25 cellular contexts compared by ENCODE assay signal in the genomic region with DNA sequence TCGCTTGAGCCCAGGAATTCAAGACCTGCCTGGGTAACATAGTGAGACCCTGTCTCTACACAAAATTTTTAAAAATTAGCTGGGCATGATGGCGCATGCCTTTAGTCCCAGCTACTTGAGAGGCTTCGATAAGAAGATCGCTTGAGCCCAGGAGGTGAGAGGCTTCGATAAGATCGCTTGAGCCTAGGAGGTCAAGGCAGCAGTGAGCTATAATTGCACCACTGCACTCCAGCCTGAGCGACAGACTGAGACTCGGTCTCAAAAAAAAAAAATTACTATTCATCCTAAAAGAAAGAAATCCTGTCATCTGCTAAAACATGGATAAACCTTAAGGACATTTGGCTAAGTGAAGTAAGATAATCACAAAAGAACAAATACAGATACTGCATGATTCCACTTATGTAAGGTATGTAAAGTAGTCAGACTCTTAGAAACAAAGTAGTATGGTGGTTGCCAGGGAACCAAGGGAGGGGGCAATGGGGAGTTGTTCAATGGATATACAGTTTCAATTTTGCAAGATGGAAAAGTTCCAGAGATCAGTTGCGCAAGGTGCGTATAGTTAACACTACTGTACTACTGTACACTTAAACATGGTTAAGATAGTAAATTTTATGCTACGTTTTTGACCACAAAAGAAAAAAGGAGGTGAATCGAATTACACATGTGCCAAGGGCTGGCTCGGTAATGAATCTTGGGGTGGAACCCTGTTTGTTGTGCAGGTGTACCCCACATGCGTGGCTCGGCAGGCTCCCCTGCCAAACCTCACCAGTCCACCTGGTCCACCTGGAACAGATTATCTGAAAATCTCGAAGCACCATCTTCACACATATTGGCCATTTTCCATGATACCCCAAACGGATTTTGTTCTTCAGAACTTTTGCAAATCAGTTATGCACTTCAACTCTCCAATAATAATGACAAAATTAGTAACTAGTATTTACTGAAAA. TPM values are rescaled to one million over a fixed set of nuclear protein-coding genes. Genes with fewer than 3 reads are reported as not detected.
DNase-seq lines count a peak whose midpoint lies in the region; ATAC-seq, FAIRE-seq and TF ChIP-seq lines count a peak whose summit lies in the region.
"Had no signal": no experiment of that assay in that cellular context is flagged by ENCODE, and none has a peak within 500 bp of the region (broad histone marks: within the 10 kb centered on the region; RNA-seq: fewer than 3 reads in every experiment).

No MANE protein-coding gene starts in this region.

- no peaks in the 10 kb centered on the region for H3K36me3 ChIP-seq in SK-N-MC (ENCODE audit: insufficient read depth, low read length)
- no peaks in the 10 kb centered on the region for H3K36me3 ChIP-seq in keratinocyte (ENCODE audit: control insufficient read depth in 2 of 2, extremely low read depth in 1 of 2, insufficient read depth in 2 of 2, low read length in 2 of 2)
- H3K36me3 ChIP-seq in GM23338 (ENCODE audit: insufficient read depth): no peaks in the 10 kb centered on the region
- H3K36me3 ChIP-seq: thoracic aorta had no signal

- TF ChIP-seq POLR2A in NB4 (IDR thresholded peaks at IDR 0.05; ENCODE audit: extremely low read depth, insufficient read length): no peak

- TF ChIP-seq CTCF in NB4 (IDR thresholded peaks at IDR 0.05; ENCODE audit: low read depth, low read length) (no peak), keratinocyte (optimal IDR thresholded peaks at IDR 0.05 in 1 of 3, IDR thresholded peaks at IDR 0.05 in 1 of 3, conservative IDR thresholded peaks at IDR 0.05 in 1 of 3; ENCODE audit: extremely low read depth in 1 of 3, insufficient read depth in 2 of 3, low read length in 3 of 3) (no peak), GM23338 (conservative IDR thresholded peaks at IDR 0.05; ENCODE audit: low read depth in 2 of 2) (no peak)

- H3K36me3 Mint-ChIP-seq in GM23338 (ENCODE audit: low read depth): no peaks in the 10 kb centered on the region
- H3K36me3 Mint-ChIP-seq: activated naive CD8-positive, alpha-beta T cell; stimulated activated effector memory CD8-positive, alpha-beta T cell treated with anti-CD3 and anti-CD28 coated beads, Interleukin-12 subunit alpha, Interleukin-12 subunit beta, amount 100 ng/mL, for 72 hours had no signal

- H3K27me3 ChIP-seq in keratinocyte (ENCODE audit: control insufficient read depth, extremely low read depth, insufficient read depth, low read length) (no peaks in the 10 kb centered on the region), GM23338 (ENCODE audit: insufficient read depth) (no peaks in the 10 kb centered on the region)
- H3K27me3 ChIP-seq: body of pancreas had no signal

- H3K9me3 Mint-ChIP-seq in GM23338: no peaks in the 10 kb centered on the region
- H3K9me3 Mint-ChIP-seq: activated B cell treated with CpG ODN at 0.5 μM for 24 hours; activated T-cell treated with anti-CD3 and anti-CD28 coated beads, Interleukin-2, amount 50 U/mL, for 72 hours; dendritic cell treated with granulocyte-macrophage colony-stimulating factor and Interleukin-4, amounts not matched to agents 40 ng/mL and 50 ng/mL, for 4 days; stimulated activated effector memory CD8-positive, alpha-beta T cell treated with anti-CD3 and anti-CD28 coated beads, Interleukin-12 subunit alpha, Interleukin-12 subunit beta, amount 100 ng/mL, for 72 hours had no signal

- no peak overlapping the region for H3K27ac Mint-ChIP-seq in GM23338
- H3K27ac Mint-ChIP-seq: activated B cell treated with CpG ODN at 0.5 μM for 24 hours; activated naive CD8-positive, alpha-beta T cell; activated T-cell treated with anti-CD3 and anti-CD28 coated beads, Interleukin-2, amount 50 U/mL, for 72 hours; dendritic cell treated with granulocyte-macrophage colony-stimulating factor and Interleukin-4, amounts not matched to agents 40 ng/mL and 50 ng/mL, for 4 days; stimulated activated effector memory CD8-positive, alpha-beta T cell treated with anti-CD3 and anti-CD28 coated beads, Interleukin-12 subunit alpha, Interleukin-12 subunit beta, amount 100 ng/mL, for 72 hours had no signal

- H3K4me3 ChIP-seq in NB4 (ENCODE audit: low read depth, low read length): no peak overlapping the region
- no peak overlapping the region for H3K4me3 ChIP-seq in SK-N-MC
- H3K4me3 ChIP-seq in keratinocyte (ENCODE audit: control insufficient read depth in 2 of 3, extremely low read depth in 1 of 3, insufficient read depth in 2 of 3, low read depth in 1 of 3, low read length in 3 of 3): no peak overlapping the region
- no peak overlapping the region for H3K4me3 ChIP-seq in GM23338
- H3K4me3 ChIP-seq: body of pancreas, thoracic aorta had no signal

- dilution Hi-C loops in keratinocyte (cut with MboI; ENCODE audit: extremely low pct_ligation_motif_present, low sequenced_read_pairs): no loop called here

- ATAC-seq in GM19395 (IDR thresholded peaks at IDR 0.05; ENCODE audit: unreplicated experiment): no peak
- no peak for ATAC-seq in GM23338
- ATAC-seq: activated T-cell treated with anti-CD3 and anti-CD28 coated beads, Interleukin-2, amount 50 U/mL, for 72 hours; body of pancreas; stimulated activated effector memory CD8-positive, alpha-beta T cell treated with anti-CD3 and anti-CD28 coated beads, Interleukin-12 subunit alpha, Interleukin-12 subunit beta, amount 100 ng/mL, for 72 hours had no signal

- peaks cover 6% of the 10 kb centered on the region for H3K27me3 Mint-ChIP-seq in GM23338 (ENCODE audit: insufficient read depth, low read depth, poor library complexity)
- H3K27me3 Mint-ChIP-seq: activated B cell treated with CpG ODN at 0.5 μM for 24 hours; activated naive CD8-positive, alpha-beta T cell; dendritic cell treated with granulocyte-macrophage colony-stimulating factor and Interleukin-4, amounts not matched to agents 40 ng/mL and 50 ng/mL, for 4 days had no signal

- peak; percentile 68 for DNase-seq in NB4 (ENCODE audit: low read depth)
- DNase-seq in SK-N-MC (ENCODE audit: low read depth, low spot score): peak; percentile 59
- no peak for DNase-seq in keratinocyte (ENCODE audit: low read depth, low spot score)
- DNase-seq in CD1c-positive myeloid dendritic cell (ENCODE audit: extremely low spot score): no peak
- DNase-seq in GM23338 (ENCODE audit: low spot score): no peak
- DNase-seq in activated gamma-delta T cell treated with Interleukin-2 at 50 U/mL for 16 hours: no peak
- DNase-seq: activated B cell treated with CpG ODN at 0.5 μM for 24 hours; activated T-cell treated with anti-CD3 and anti-CD28 coated beads, Interleukin-2, amount 50 U/mL, for 72 hours; body of pancreas; EL; glutamatergic neuron; GOT3; mesendoderm; MM.1S; NCI-H1930; NCI-H82; RPMI8226; T-helper 2 cell had no signal

- H3F3A ChIP-seq in GM23338 (replicated peaks; ENCODE audit: low read depth): no peaks in the 10 kb centered on the region

- H2AFZ ChIP-seq in keratinocyte (ENCODE audit: control insufficient read depth, low read length) (no peak overlapping the region), GM23338 (no peak overlapping the region)

- H3K4me2 ChIP-seq in keratinocyte (ENCODE audit: control insufficient read depth, extremely low read depth, insufficient read depth, low read depth, low read length): peak overlapping the region; percentile 33
- H3K4me2 ChIP-seq in GM23338: no peak overlapping the region

- FAIRE-seq in keratinocyte (lab: Jason Lieb, UNC): no peak

- peaks cover 10% of the 10 kb centered on the region; the same call in 2 of the 3 replicates for H3K4me1 Mint-ChIP-seq in GM23338
- H3K4me1 Mint-ChIP-seq: activated B cell treated with CpG ODN at 0.5 μM for 24 hours; stimulated activated effector memory CD8-positive, alpha-beta T cell treated with anti-CD3 and anti-CD28 coated beads, Interleukin-12 subunit alpha, Interleukin-12 subunit beta, amount 100 ng/mL, for 72 hours had no signal

- H3K27ac ChIP-seq in SK-N-MC: no peak overlapping the region
- H3K27ac ChIP-seq in keratinocyte (ENCODE audit: control insufficient read depth, insufficient read depth, low read length): no peak overlapping the region
- no peak overlapping the region for H3K27ac ChIP-seq in GM23338 (ENCODE audit: low read depth)
- H3K27ac ChIP-seq: body of pancreas, epithelial cell of prostate, thoracic aorta had no signal

- H3K4me1 ChIP-seq in keratinocyte (ENCODE audit: control insufficient read depth, extremely low read depth, insufficient read depth, low read length): no peaks in the 10 kb centered on the region
- H3K4me1 ChIP-seq in GM23338 (ENCODE audit: insufficient read depth): 0 out of 2 replicates have a peak, but pooled peaks cover 4% of the 10 kb centered on the region
- H3K4me1 ChIP-seq: body of pancreas had no signal

- H4K20me1 ChIP-seq in keratinocyte (ENCODE audit: control insufficient read depth, extremely low read depth, insufficient read depth, low read length): no peaks in the 10 kb centered on the region
- no peaks in the 10 kb centered on the region for H4K20me1 ChIP-seq in GM23338 (replicated peaks; ENCODE audit: insufficient read depth)

- H3K4me3 Mint-ChIP-seq in GM23338: no peak overlapping the region
- H3K4me3 Mint-ChIP-seq: activated B cell treated with CpG ODN at 0.5 μM for 24 hours; activated naive CD8-positive, alpha-beta T cell; activated T-cell treated with anti-CD3 and anti-CD28 coated beads, Interleukin-2, amount 50 U/mL, for 72 hours; dendritic cell treated with granulocyte-macrophage colony-stimulating factor and Interleukin-4, amounts not matched to agents 40 ng/mL and 50 ng/mL, for 4 days; stimulated activated effector memory CD8-positive, alpha-beta T cell treated with anti-CD3 and anti-CD28 coated beads, Interleukin-12 subunit alpha, Interleukin-12 subunit beta, amount 100 ng/mL, for 72 hours had no signal

- H3K9ac ChIP-seq in SK-N-MC (ENCODE audit: insufficient read length) (no peak overlapping the region), keratinocyte (ENCODE audit: control insufficient read depth, extremely low read depth, insufficient read depth, low read length) (no peak overlapping the region)

- no peaks in the 10 kb centered on the region for H3K9me1 ChIP-seq in keratinocyte (ENCODE audit: control insufficient read depth, extremely low read depth, insufficient read depth, low read length)

- no peaks in the 10 kb centered on the region for H3K9me2 ChIP-seq in GM23338 (ENCODE audit: insufficient read depth)

- TF ChIP-seq RAD21 in Ishikawa (IDR thresholded peaks at IDR 0.05; ENCODE audit: low read depth): no peak

- no peak for TF ChIP-seq EP300 in Ishikawa (IDR thresholded peaks at IDR 0.05; ENCODE audit: borderline replicate concordance)

- H3K9me3 ChIP-seq in SK-N-MC (ENCODE audit: low read depth, low read length) (no peaks in the 10 kb centered on the region), keratinocyte (ENCODE audit: control insufficient read depth, low read depth, low read length) (no peaks in the 10 kb centered on the region)
- H3K9me3 ChIP-seq: body of pancreas, thoracic aorta had no signal

- H3K79me2 ChIP-seq in keratinocyte (ENCODE audit: control insufficient read depth, insufficient read depth, low read length): no peaks in the 10 kb centered on the region
- H3K79me2 ChIP-seq in GM23338 (replicated peaks; ENCODE audit: insufficient read depth): no peaks in the 10 kb centered on the region

RNA-seq across cellular contexts. Expression of gene ATP2A2, which starts 18.3 kb away (rescaled TPM):
- 54.5 to 190 TPM (median 127 TPM) in 3 replicates for polyA plus RNA-seq in keratinocyte
- 125 TPM for polyA plus RNA-seq in keratinocyte (2011; ENCODE audit: low read depth)
- polyA plus RNA-seq in keratinocyte (2011; cell fraction: cytosol; rRNA removed): 44.8 and 61.1 TPM in 2 replicates
- 434 and 449 TPM in 2 replicates for polyA plus RNA-seq in keratinocyte (2011; cell fraction: nucleus; rRNA removed)
- 126 and 203 TPM in 2 replicates for polyA plus RNA-seq in keratinocyte (2012; ENCODE audit: low replicate concordance)
- 122 to 314 TPM (median 265 TPM) in 3 replicates for polyA minus RNA-seq in keratinocyte
- polyA minus RNA-seq in keratinocyte (2011; cell fraction: cytosol; rRNA and poly(A)+ RNA removed): 79.8 TPM
- 294 and 451 TPM in 2 replicates for polyA minus RNA-seq in keratinocyte (2011; cell fraction: nucleus; rRNA and poly(A)+ RNA removed)
- total RNA-seq in GM23338 (2014; rRNA removed; shearing (Covaris generic)): 201 and 225 TPM in 2 replicates
- polyA plus RNA-seq in GM23338 (2016; fragmentation: Nextera tagmentation; extraction: Ambion mirVana): 44.2 and 47.2 TPM in 2 replicates

Comparison
In these comparisons a context has a peak if more than half of its experiments do, and no peak if none do; other contexts are left out.
1. DNase-seq: peak in NB4 (single experiment) and SK-N-MC (single experiment); none in keratinocyte (single experiment), CD1c-positive myeloid dendritic cell (single experiment), GM23338 (single experiment) and activated gamma-delta T cell treated with Interleukin-2 at 50 U/mL for 16 hours (single experiment).